In genomic region chr1:89989791-89990190, GRCh38 we compare ENCODE assay signal across 20 cellular contexts. TPM values are rescaled to one million over a fixed set of nuclear protein-coding genes. Genes with fewer than 3 reads are reported as not detected.
DNase-seq lines count a peak whose midpoint lies in the region; ATAC-seq and TF ChIP-seq lines count a peak whose summit lies in the region.
"Had no signal": no experiment of that assay in that cellular context is flagged by ENCODE, and none has a peak within 500 bp of the region (broad histone marks: within the 10 kb centered on the region; RNA-seq: fewer than 3 reads in every experiment).

No MANE protein-coding gene starts in this region.

- peak; percentile 57 for DNase-seq in H7
- peak; percentile 75 for DNase-seq in NCI-H2107 (lab: John Stamatoyannopoulos, UW)
- peak; percentile 17 for DNase-seq in SK-N-DZ (ENCODE audit: low spot score)
- DNase-seq in right lobe of liver = no peak
- DNase-seq in epidermal melanocyte (ENCODE audit: insufficient read length, low spot score) = no peak
- no peak for DNase-seq in left lung
- no peak for DNase-seq in Right ventricle myocardium inferior (ENCODE audit: missing footprints)
- no peak for DNase-seq in T-helper 2 cell treated with Interferon-gamma antibody and Interleukin-4, amounts not matched to agents 5 μg/mL and 100 μg/mL, for 36 hours (ENCODE audit: low spot score)
- DNase-seq: activated CD4-positive, alpha-beta T cell treated with anti-CD3 and anti-CD28 coated beads, Interleukin-2, amount 50 U/mL, for 48 hours; activated T-cell treated with anti-CD3 and anti-CD28 coated beads, Interleukin-2, amount 50 U/mL, for 4 hours; BE2C; dorsolateral prefrontal cortex; left ventricle myocardium superior; MG63 had no signal

- no peaks in the 10 kb centered on the region for H3K36me3 Mint-ChIP-seq in T-helper 2 cell treated with Interferon-gamma antibody and Interleukin-4, amounts not matched to agents 5 μg/mL and 100 μg/mL, for 36 hours (ENCODE audit: low read depth)
- H3K36me3 Mint-ChIP-seq: activated naive CD8-positive, alpha-beta T cell; brain had no signal

- H3K4me1 ChIP-seq in right lobe of liver (peaks cover 0 to 10% (median 0%) of the 10 kb centered on the region in 4 donors), left lung (no peaks in the 10 kb centered on the region)
- H3K4me1 ChIP-seq: parathyroid adenoma had no signal

- no peak overlapping the region for H3K4me3 ChIP-seq in H7 (ENCODE audit: insufficient read depth, low read depth, low read length)
- no peak overlapping the region for H3K4me3 ChIP-seq in right lobe of liver
- H3K4me3 ChIP-seq in left lung = no peak overlapping the region
- H3K4me3 ChIP-seq: dorsolateral prefrontal cortex, MG63, Peyer's patch, skin epidermis, upper lobe of left lung had no signal

- H3K9me3 Mint-ChIP-seq in T-helper 2 cell treated with Interferon-gamma antibody and Interleukin-4, amounts not matched to agents 5 μg/mL and 100 μg/mL, for 36 hours = no peaks in the 10 kb centered on the region
- H3K9me3 Mint-ChIP-seq: activated T-cell treated with anti-CD3 and anti-CD28 coated beads, Interleukin-2, amount 50 U/mL, for 4 hours; brain had no signal

- H3K27ac ChIP-seq in right lobe of liver (peak overlapping the region in 1 of 3 donors; percentile 0), left lung (no peak overlapping the region)
- H3K27ac ChIP-seq: dorsolateral prefrontal cortex, parathyroid adenoma, skin epidermis, upper lobe of left lung had no signal

- WGBS in right lobe of liver (ENCODE audit: insufficient coverage, low coverage, low lambda C conversion rate, missing lambda C conversion rate) = 22% methylated on average over 3 of the region's 3 CpGs

- no peak for TF ChIP-seq POLR2A in right lobe of liver (IDR thresholded peaks at IDR 0.05)

- peaks cover 9% of the 10 kb centered on the region for H3K4me1 Mint-ChIP-seq in T-helper 2 cell treated with Interferon-gamma antibody and Interleukin-4, amounts not matched to agents 5 μg/mL and 100 μg/mL, for 36 hours (ENCODE audit: low read depth)

- H3K9me3 ChIP-seq in right lobe of liver (no peaks in the 10 kb centered on the region), left lung (no peaks in the 10 kb centered on the region)
- H3K9me3 ChIP-seq: BE2C, MG63, Peyer's patch, upper lobe of left lung had no signal

- H3K27me3 Mint-ChIP-seq in T-helper 2 cell treated with Interferon-gamma antibody and Interleukin-4, amounts not matched to agents 5 μg/mL and 100 μg/mL, for 36 hours (ENCODE audit: low read depth) = peaks cover 3% of the 10 kb centered on the region

- no peaks in the 10 kb centered on the region for H3K36me3 ChIP-seq in H7 (replicated peaks; ENCODE audit: control insufficient read depth, insufficient read depth, low read length)
- H3K36me3 ChIP-seq in right lobe of liver = no peaks in the 10 kb centered on the region
- no peaks in the 10 kb centered on the region for H3K36me3 ChIP-seq in left lung
- H3K36me3 ChIP-seq: BE2C, MG63, Peyer's patch, upper lobe of left lung had no signal

- TF ChIP-seq CTCF in right lobe of liver (IDR thresholded peaks at IDR 0.05) = no peak
- TF ChIP-seq CTCF in left lung (IDR thresholded peaks at IDR 0.05) = no peak

- H3K4me3 Mint-ChIP-seq in T-helper 2 cell treated with Interferon-gamma antibody and Interleukin-4, amounts not matched to agents 5 μg/mL and 100 μg/mL, for 36 hours = no peak overlapping the region
- H3K4me3 Mint-ChIP-seq: activated naive CD8-positive, alpha-beta T cell; activated T-cell treated with anti-CD3 and anti-CD28 coated beads, Interleukin-2, amount 50 U/mL, for 4 hours had no signal

- H3K27me3 ChIP-seq in H7 (ENCODE audit: control insufficient read depth, insufficient read depth, low read length) = no peaks in the 10 kb centered on the region
- H3K27me3 ChIP-seq in right lobe of liver = no peaks in the 10 kb centered on the region
- no peaks in the 10 kb centered on the region for H3K27me3 ChIP-seq in left lung
- H3K27me3 ChIP-seq: BE2C, dorsolateral prefrontal cortex, MG63, Peyer's patch, upper lobe of left lung had no signal

- intact Hi-C loops in right lobe of liver (cut with DNase I) (loop anchor here (10.0 kb wide), 1 partner anchor 185 kb away; no protein-coding TSS in a partner anchor), left lung (cut with DNase I) (loop anchor here (5.0 to 10.0 kb wide), 3 partner anchors 185 to 357 kb away; partner anchors contain the start of gene LRRC8C (in 1 of the 2)), Right ventricle myocardium inferior (cut with DNase I) (loop anchor here (5.0 to 10.0 kb wide), 4 partner anchors 145 to 505 kb away; partner anchors contain the start of genes LRRC8C and LRRC8D)

- ATAC-seq in right lobe of liver (peak; percentile 56 to 67 (median 62)), left lung (no peak), Right ventricle myocardium inferior (no peak)
- ATAC-seq: activated T-cell treated with anti-CD3 and anti-CD28 coated beads, Interleukin-2, amount 50 U/mL, for 4 hours; left ventricle myocardium superior had no signal

- no peak overlapping the region for H3K27ac Mint-ChIP-seq in T-helper 2 cell treated with Interferon-gamma antibody and Interleukin-4, amounts not matched to agents 5 μg/mL and 100 μg/mL, for 36 hours
- H3K27ac Mint-ChIP-seq: activated naive CD8-positive, alpha-beta T cell had no signal

RNA-seq across cellular contexts. Expression of gene ZNF326, which starts 5.1 kb away (rescaled TPM):
- 8.0 and 13.0 TPM in 2 replicates for total RNA-seq in H7 (2014; rRNA removed; shearing (Covaris generic))
- polyA plus RNA-seq in SK-N-DZ (2014; cell fraction: cytosol; rRNA removed) = 11.2 and 14.2 TPM in 2 replicates
- 15.4 and 32.0 TPM in 2 replicates for polyA plus RNA-seq in SK-N-DZ (2014; cell fraction: nucleus; rRNA removed)
- 10 to 100 TPM in 5 of 6 experiments, 1 to 10 TPM in 1; 9.5 to 13.8 (median 10.5) TPM for total RNA-seq in right lobe of liver
- total RNA-seq in left lung = 10 to 100 TPM; 12.7 to 16.4 TPM
- total RNA-seq in Right ventricle myocardium inferior = 17.4 TPM

Comparison
In these comparisons a context has a peak if more than half of its experiments do, and no peak if none do; other contexts are left out.
1. DNase-seq: peak in H7 (single experiment), NCI-H2107 (single experiment) and SK-N-DZ (single experiment); none in right lobe of liver (0 of 3), epidermal melanocyte (single experiment), left lung (0 of 2), Right ventricle myocardium inferior (single experiment) and T-helper 2 cell treated with Interferon-gamma antibody and Interleukin-4, amounts not matched to agents 5 μg/mL and 100 μg/mL, for 36 hours (single experiment).
2. ATAC-seq: peak in right lobe of liver (4 of 4); none in left lung (single experiment) and Right ventricle myocardium inferior (single experiment).